8 cellular contexts compared by ENCODE assay signal in the genomic region with DNA sequence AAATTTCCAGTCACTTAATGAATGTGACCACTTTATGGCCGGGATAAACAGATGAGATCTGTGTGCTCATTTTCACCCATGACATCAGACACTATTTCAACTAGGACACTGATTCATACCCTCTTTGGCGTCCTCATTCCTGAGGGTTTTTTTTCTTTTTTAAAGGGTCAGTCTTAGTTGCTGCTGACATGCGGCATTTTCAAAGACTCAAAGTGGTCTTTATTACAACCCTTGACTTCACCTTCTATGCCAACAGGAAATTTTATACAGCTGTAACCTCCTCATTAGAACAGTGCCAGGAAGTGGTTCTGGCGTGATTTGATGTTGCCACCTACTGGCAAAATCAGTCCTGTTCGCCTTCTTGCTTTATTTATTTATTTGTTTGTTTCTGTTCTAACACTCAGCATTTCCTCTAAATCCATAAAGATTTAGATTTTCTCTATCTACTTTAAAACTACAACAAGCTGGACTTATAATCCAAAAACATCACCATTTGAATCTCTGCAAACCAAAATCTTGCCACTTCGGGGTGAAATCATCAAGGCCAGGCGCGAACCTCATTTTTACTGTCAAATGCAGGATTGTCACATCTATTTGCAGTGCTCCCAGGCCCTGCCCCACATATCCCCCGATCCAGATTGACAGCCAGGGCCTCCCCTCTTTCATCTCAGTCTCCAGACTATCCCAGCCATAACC.
DNase-seq lines count a peak whose midpoint lies in the region; ATAC-seq, FAIRE-seq and TF ChIP-seq lines count a peak whose summit lies in the region.

No MANE protein-coding gene starts in this region.

- H3K27me3 ChIP-seq in adipocyte (replicated peaks; ENCODE audit: control insufficient read depth, insufficient read depth, low read length) (no peaks in the 10 kb centered on the region), keratinocyte (ENCODE audit: control insufficient read depth, extremely low read depth, insufficient read depth, low read length) (no peaks in the 10 kb centered on the region)

- H3K9me3 Mint-ChIP-seq in activated T-cell treated with anti-CD3 and anti-CD28 coated beads, Interleukin-2, amount 50 U/mL, for 4 hours, result peaks cover 16% of the 10 kb centered on the region

- H3K4me1 Mint-ChIP-seq in activated T-cell treated with anti-CD3 and anti-CD28 coated beads, Interleukin-2, amount 50 U/mL, for 4 hours (ENCODE audit: low read depth), result no peaks in the 10 kb centered on the region

- intact Hi-C loops in lower leg skin (cut with DNase I; ENCODE audit: low total_unique reads), result no loop called here

- H3K9ac ChIP-seq in adipocyte (ENCODE audit: low read length) (peak overlapping the region; percentile 21), keratinocyte (ENCODE audit: control insufficient read depth, extremely low read depth, insufficient read depth, low read length) (no peak overlapping the region)

- H3K4me1 ChIP-seq in adipocyte (ENCODE audit: control insufficient read depth, insufficient read depth, low read length) (peaks cover 24% of the 10 kb centered on the region), keratinocyte (ENCODE audit: control insufficient read depth, extremely low read depth, insufficient read depth, low read length) (no peaks in the 10 kb centered on the region)

- H3K27me3 Mint-ChIP-seq in activated T-cell treated with anti-CD3 and anti-CD28 coated beads, Interleukin-2, amount 50 U/mL, for 4 hours (ENCODE audit: low read depth), result no peaks in the 10 kb centered on the region

- H3K9me1 ChIP-seq in keratinocyte (ENCODE audit: control insufficient read depth, extremely low read depth, insufficient read depth, low read length), result no peaks in the 10 kb centered on the region

- no peak for TF ChIP-seq POLR2A in lower leg skin (IDR thresholded peaks at IDR 0.05)

- H3K79me2 ChIP-seq in keratinocyte (ENCODE audit: control insufficient read depth, insufficient read depth, low read length), result no peaks in the 10 kb centered on the region

- H3K4me3 ChIP-seq in LNCaP clone FGC (ENCODE audit: low read depth, low read length) (no peak overlapping the region), adipocyte (ENCODE audit: low read length) (peak overlapping the region; percentile 49), keratinocyte (ENCODE audit: control insufficient read depth in 2 of 3, extremely low read depth in 1 of 3, insufficient read depth in 2 of 3, low read depth in 1 of 3, low read length in 3 of 3) (no peak overlapping the region), lower leg skin (ENCODE audit: low read depth, poor library complexity, severe bottlenecking) (no peak overlapping the region)

- H3K27ac ChIP-seq in keratinocyte (ENCODE audit: control insufficient read depth, insufficient read depth, low read length), result no peak overlapping the region

- no peak overlapping the region for H3K4me3 Mint-ChIP-seq in activated T-cell treated with anti-CD3 and anti-CD28 coated beads, Interleukin-2, amount 50 U/mL, for 4 hours

- no peak for ATAC-seq in GM21576 (IDR thresholded peaks at IDR 0.05; ENCODE audit: unreplicated experiment)
- no peak for ATAC-seq in activated T-cell treated with anti-CD3 and anti-CD28 coated beads, Interleukin-2, amount 50 U/mL, for 4 hours

- H3K4me2 ChIP-seq in keratinocyte (ENCODE audit: control insufficient read depth, extremely low read depth, insufficient read depth, low read depth, low read length), result no peak overlapping the region

- H4K20me1 ChIP-seq in keratinocyte (ENCODE audit: control insufficient read depth, extremely low read depth, insufficient read depth, low read length), result no peaks in the 10 kb centered on the region

- H3K9me3 ChIP-seq in adipocyte (ENCODE audit: control insufficient read depth, low read length) (peaks cover 8% of the 10 kb centered on the region), keratinocyte (ENCODE audit: control insufficient read depth, low read depth, low read length) (no peaks in the 10 kb centered on the region)

- peak; percentile 72 for TF ChIP-seq CTCF in LNCaP clone FGC (IDR thresholded peaks at IDR 0.05; ENCODE audit: control insufficient read depth, extremely low read depth, insufficient read depth)
- TF ChIP-seq CTCF in keratinocyte (optimal IDR thresholded peaks at IDR 0.05 in 1 of 3, IDR thresholded peaks at IDR 0.05 in 1 of 3, conservative IDR thresholded peaks at IDR 0.05 in 1 of 3; ENCODE audit: extremely low read depth in 1 of 3, insufficient read depth in 2 of 3, low read length in 3 of 3), result peak in 2 of 3 experiments; percentile 26 to 39
- TF ChIP-seq CTCF in lower leg skin (IDR thresholded peaks at IDR 0.05), result no peak

- peak; percentile 44 for DNase-seq in ACHN
- DNase-seq in LNCaP clone FGC (ENCODE audit: low read depth), result peak; percentile 74
- no peak for DNase-seq in adipocyte (ENCODE audit: low read depth)
- no peak for DNase-seq in keratinocyte (ENCODE audit: low read depth, low spot score)
- DNase-seq in stimulated activated CD4-positive, alpha-beta T cell treated with anti-CD3 and anti-CD28 coated beads, Interleukin-2, amount 100 ng/mL, for 24 hours, result no peak
- no peak for DNase-seq in lower leg skin (ENCODE audit: low spot score in 2 of 2)
- no peak for DNase-seq in activated T-cell treated with anti-CD3 and anti-CD28 coated beads, Interleukin-2, amount 50 U/mL, for 4 hours

- no peak for FAIRE-seq in keratinocyte (lab: Jason Lieb, UNC)

- H3K36me3 Mint-ChIP-seq in activated T-cell treated with anti-CD3 and anti-CD28 coated beads, Interleukin-2, amount 50 U/mL, for 4 hours (ENCODE audit: insufficient read depth), result no peaks in the 10 kb centered on the region

- in situ Hi-C loops in ACHN (cut with HindIII; ENCODE audit: low pct_ligation_motif_present, low pct_unique_long_range_greater_than_20kb, low sequenced_read_pairs), result no loop called here

- no peak overlapping the region for H2AFZ ChIP-seq in keratinocyte (ENCODE audit: control insufficient read depth, low read length)

- no peaks in the 10 kb centered on the region for H3K36me3 ChIP-seq in adipocyte (ENCODE audit: control insufficient read depth, insufficient read depth, low read length, severe bottlenecking)
- no peaks in the 10 kb centered on the region for H3K36me3 ChIP-seq in keratinocyte (ENCODE audit: control insufficient read depth in 2 of 2, extremely low read depth in 1 of 2, insufficient read depth in 2 of 2, low read length in 2 of 2)

- dilution Hi-C loops in keratinocyte (cut with MboI; ENCODE audit: extremely low pct_ligation_motif_present, low sequenced_read_pairs), result no loop called here

- WGBS in lower leg skin, 2 donors, result 40 to 41% methylated on average over 9 of the region's 9 CpGs

Comparison
In these comparisons a context has a peak if more than half of its experiments do, and no peak if none do; other contexts are left out.
1. DNase-seq: peak in ACHN (single experiment) and LNCaP clone FGC (single experiment); none in adipocyte (single experiment), keratinocyte (single experiment), stimulated activated CD4-positive, alpha-beta T cell treated with anti-CD3 and anti-CD28 coated beads, Interleukin-2, amount 100 ng/mL, for 24 hours (0 of 2), lower leg skin (0 of 2) and activated T-cell treated with anti-CD3 and anti-CD28 coated beads, Interleukin-2, amount 50 U/mL, for 4 hours (single experiment).
2. CTCF ChIP-seq: peak in LNCaP clone FGC (single experiment) and keratinocyte (2 of 3); none in lower leg skin (0 of 3).